9 cellular contexts compared by ENCODE assay signal in genomic region chr6:36911946-36912555, GRCh38. TPM values are rescaled to one million over a fixed set of nuclear protein-coding genes. Genes with fewer than 3 reads are reported as not detected.
DNase-seq lines count a peak whose midpoint lies in the region; ATAC-seq and TF ChIP-seq lines count a peak whose summit lies in the region.
"Had no signal": no experiment of that assay in that cellular context is flagged by ENCODE, and none has a peak within 500 bp of the region (broad histone marks: within the 10 kb centered on the region; RNA-seq: fewer than 3 reads in every experiment).

No MANE protein-coding gene starts in this region.

- H3K27me3 ChIP-seq in CD4-positive, alpha-beta memory T cell (ENCODE audit: insufficient read depth, low read length): no peaks in the 10 kb centered on the region
- no peaks in the 10 kb centered on the region for H3K27me3 ChIP-seq in GM23338 (ENCODE audit: insufficient read depth)
- H3K27me3 ChIP-seq in SJCRH30: no peaks in the 10 kb centered on the region

- no peaks in the 10 kb centered on the region for H3F3A ChIP-seq in GM23338 (replicated peaks; ENCODE audit: low read depth)

- H3K9me3 ChIP-seq in CD4-positive, alpha-beta memory T cell (ENCODE audit: control insufficient read depth in 1 of 2, low read length in 2 of 2): no peaks in the 10 kb centered on the region
- no peaks in the 10 kb centered on the region for H3K9me3 ChIP-seq in SJCRH30 (replicated peaks)

- no peaks in the 10 kb centered on the region for H3K79me2 ChIP-seq in GM23338 (replicated peaks; ENCODE audit: insufficient read depth)

- intact Hi-C loops in CD4-positive, alpha-beta memory T cell (cut with micrococcal nuclease): loop anchor here (1.0 to 5.0 kb wide), 3 partner anchors 27 to 106 kb away; partner anchors contain the start of gene C6orf89

- H3K27ac Mint-ChIP-seq in CD4-positive, alpha-beta memory T cell: peak overlapping the region; percentile 87 to 97 (median 94)
- H3K27ac Mint-ChIP-seq in GM23338: 0 out of 2 replicates have a peak overlapping the region, but pooled peaks have one; percentile 3

- H3K4me3 Mint-ChIP-seq in CD4-positive, alpha-beta memory T cell: peak overlapping the region; percentile 63 to 85 (median 78)
- no peak overlapping the region for H3K4me3 Mint-ChIP-seq in GM23338

- no peaks in the 10 kb centered on the region for H3K9me3 Mint-ChIP-seq in CD4-positive, alpha-beta memory T cell
- H3K9me3 Mint-ChIP-seq in GM23338: no peaks in the 10 kb centered on the region

- CTCF ChIA-PET in CD4-positive, alpha-beta memory T cell (lab: Charles Lee; ENCODE audit: partially characterized antibody): interaction anchor here (0.8 to 5.8 kb wide), 6 partner anchors 27 to 298 kb away, joined by 3 to 49 read pairs (median 7); partner anchors contain the start of genes C6orf89, MTCH1 and PPIL1

- no peaks in the 10 kb centered on the region for H3K9me2 ChIP-seq in GM23338 (ENCODE audit: insufficient read depth)

- peak; percentile 28 to 55 (median 31) for DNase-seq in CD4-positive, alpha-beta memory T cell
- DNase-seq in GM23338 (ENCODE audit: low spot score): no peak
- peak; percentile 67 for DNase-seq in SKM-1 treated with dmso at 0.1 percent for 144 hours (lab: John Stamatoyannopoulos, UW; ENCODE audit: unreplicated experiment)
- peak; percentile 65 for DNase-seq in dermis blood vessel endothelial cell
- DNase-seq in C1 segment of cervical spinal cord (lab: John Stamatoyannopoulos, UW): no peak
- no peak for DNase-seq in SJCRH30
- no peak for DNase-seq in NCI-H1105 treated with DMSO at 0.1 percent for 48 hours (lab: John Stamatoyannopoulos, UW)
- no peak for DNase-seq in NCI-H748 treated with DMSO at 0.1 percent for 48 hours (lab: John Stamatoyannopoulos, UW)

- H3K36me3 Mint-ChIP-seq in CD4-positive, alpha-beta memory T cell: peaks cover 34 to 45% of the 10 kb centered on the region in 2 donors
- H3K36me3 Mint-ChIP-seq in GM23338 (ENCODE audit: low read depth): no peaks in the 10 kb centered on the region

- no peak for TF ChIP-seq CTCF in GM23338 (conservative IDR thresholded peaks at IDR 0.05; ENCODE audit: low read depth in 2 of 2)

- no peak overlapping the region for H3K4me2 ChIP-seq in GM23338

- H3K27ac ChIP-seq in CD4-positive, alpha-beta memory T cell (ENCODE audit: low read depth, low read length): peak overlapping the region; percentile 58
- H3K27ac ChIP-seq in GM23338 (ENCODE audit: low read depth) (no peak overlapping the region), SJCRH30 (no peak overlapping the region)

- H4K20me1 ChIP-seq in GM23338 (replicated peaks; ENCODE audit: insufficient read depth): no peaks in the 10 kb centered on the region

- no peak overlapping the region for H2AFZ ChIP-seq in GM23338

- ATAC-seq in GM23338: no peak

- H3K4me1 Mint-ChIP-seq in CD4-positive, alpha-beta memory T cell: peaks cover 26 to 49% (median 34%) of the 10 kb centered on the region in 4 donors
- peaks cover 8% of the 10 kb centered on the region for H3K4me1 Mint-ChIP-seq in GM23338

- H3K36me3 ChIP-seq in CD4-positive, alpha-beta memory T cell (ENCODE audit: insufficient read depth, low read length): peaks cover 20% of the 10 kb centered on the region
- no peaks in the 10 kb centered on the region for H3K36me3 ChIP-seq in GM23338 (ENCODE audit: insufficient read depth)
- H3K36me3 ChIP-seq in SJCRH30: no peaks in the 10 kb centered on the region

- H3K4me1 ChIP-seq in CD4-positive, alpha-beta memory T cell (ENCODE audit: insufficient read depth, low read length): peaks cover 42% of the 10 kb centered on the region
- H3K4me1 ChIP-seq in GM23338 (ENCODE audit: insufficient read depth): no peaks in the 10 kb centered on the region
- peaks cover 16% of the 10 kb centered on the region for H3K4me1 ChIP-seq in SJCRH30

- H3K27me3 Mint-ChIP-seq in CD4-positive, alpha-beta memory T cell: no peaks in the 10 kb centered on the region
- H3K27me3 Mint-ChIP-seq in GM23338 (ENCODE audit: insufficient read depth, low read depth, poor library complexity): peaks cover 9% of the 10 kb centered on the region

- POLR2A ChIA-PET in CD4-positive, alpha-beta memory T cell (lab: Charles Lee; ENCODE audit: partially characterized antibody): interaction anchor here (0.6 to 3.7 kb wide), 8 partner anchors 26 to 327 kb away, joined by 3 to 24 read pairs (median 4); partner anchors contain the start of genes C6orf89, MTCH1 and PI16

- peak overlapping the region; percentile 8 to 22 for H3K4me3 ChIP-seq in CD4-positive, alpha-beta memory T cell (ENCODE audit: low read length in 2 of 2)
- no peak overlapping the region for H3K4me3 ChIP-seq in GM23338
- H3K4me3 ChIP-seq in SJCRH30: no peak overlapping the region

TF ChIP-seq in GM23338, 12 proteins besides CTCF, POLR2A, EP300 and RAD21:
- no peak for TF ChIP-seq JUNB (IDR thresholded peaks at IDR 0.05; ENCODE audit: unreplicated experiment)
- TF ChIP-seq ZNF114 (CRISPR knock-in tag; IDR thresholded peaks at IDR 0.05): no peak
- no peak for TF ChIP-seq STAT1 (IDR thresholded peaks at IDR 0.05; ENCODE audit: unreplicated experiment)

RNA-seq across cellular contexts. Expression of gene C6orf89, which starts 26.3 kb away (rescaled TPM):
- 10 to 100 TPM; 53.0 to 56.0 TPM for total RNA-seq in CD4-positive, alpha-beta memory T cell
- 10 to 100 TPM; 35.4 to 52.8 TPM for polyA plus RNA-seq in CD4-positive, alpha-beta memory T cell
- 7.9 and 8.7 TPM in 2 replicates for total RNA-seq in GM23338 (2014; rRNA removed; shearing (Covaris generic))
- 3.6 and 3.7 TPM in 2 replicates for polyA plus RNA-seq in GM23338 (2016; fragmentation: Nextera tagmentation; extraction: Ambion mirVana)
- total RNA-seq in dermis blood vessel endothelial cell: 27.7 and 35.8 TPM in 2 replicates
- total RNA-seq in SJCRH30 (2014; rRNA removed; shearing (Covaris generic)): 17.0 and 18.5 TPM in 2 replicates

RNA-seq across cellular contexts. Expression of gene PPIL1, which starts 37.4 kb away (rescaled TPM):
- total RNA-seq in CD4-positive, alpha-beta memory T cell: 1 to 10 TPM; 8.4 to 9.2 TPM
- 10 to 100 TPM; 18.6 to 19.7 TPM for polyA plus RNA-seq in CD4-positive, alpha-beta memory T cell
- 79.4 and 82.9 TPM in 2 replicates for total RNA-seq in GM23338 (2014; rRNA removed; shearing (Covaris generic))
- polyA plus RNA-seq in GM23338 (2016; fragmentation: Nextera tagmentation; extraction: Ambion mirVana): 53.1 and 57.3 TPM in 2 replicates
- 21.3 and 26.9 TPM in 2 replicates for total RNA-seq in dermis blood vessel endothelial cell
- total RNA-seq in SJCRH30 (2014; rRNA removed; shearing (Covaris generic)): 75.2 and 77.8 TPM in 2 replicates

RNA-seq across cellular contexts. Expression of gene PI16, which starts 42.5 kb away (rescaled TPM):
- 1 to 10 TPM; 5.8 to 6.0 TPM for total RNA-seq in CD4-positive, alpha-beta memory T cell
- polyA plus RNA-seq in CD4-positive, alpha-beta memory T cell: 10 to 100 TPM; 31.5 to 53.8 TPM
- not detected in 2 replicates for total RNA-seq in GM23338 (2014; rRNA removed; shearing (Covaris generic))
- polyA plus RNA-seq in GM23338 (2016; fragmentation: Nextera tagmentation; extraction: Ambion mirVana): 0.17 and 0.50 TPM in 2 replicates
- not detected in 2 replicates for total RNA-seq in dermis blood vessel endothelial cell
- not detected in 2 replicates for total RNA-seq in SJCRH30 (2014; rRNA removed; shearing (Covaris generic))
- total RNA-seq: fibroblast of lung had no signal

Comparison
In these comparisons a context has a peak if more than half of its experiments do, and no peak if none do; other contexts are left out.
1. DNase-seq: peak in CD4-positive, alpha-beta memory T cell (5 of 5), SKM-1 treated with dmso at 0.1 percent for 144 hours (single experiment) and dermis blood vessel endothelial cell (single experiment); none in GM23338 (single experiment), C1 segment of cervical spinal cord (0 of 14), SJCRH30 (0 of 2), NCI-H1105 treated with DMSO at 0.1 percent for 48 hours (single experiment) and NCI-H748 treated with DMSO at 0.1 percent for 48 hours (single experiment).
2. H3K4me3 ChIP-seq: peak in CD4-positive, alpha-beta memory T cell (2 of 2); none in GM23338 (single experiment) and SJCRH30 (single experiment).